In genomic region chr12:120739031-120739762, GRCh38 we compare ENCODE assay signal across 15 cellular contexts.
"Had no signal": no experiment of that assay in that cellular context is flagged by ENCODE, and none has a peak within 500 bp of the region (broad histone marks: within the 10 kb centered on the region; RNA-seq: fewer than 3 reads in every experiment).

No MANE protein-coding gene starts in this region.

- DNase-seq: activated CD4-positive, alpha-beta memory T cell treated with anti-CD3 and anti-CD28 coated beads for 36 hours; activated CD4-positive, alpha-beta T cell treated with anti-CD3 and anti-CD28 coated beads for 48 hours; activated CD4-positive, CD25-positive, alpha-beta regulatory T cell; activated naive CD4-positive, alpha-beta T cell treated with Interleukin-2 at 50 U/mL for 16 hours; activated naive CD8-positive, alpha-beta T cell treated with anti-CD3 and anti-CD28 coated beads for 36 hours; activated T-cell treated with anti-CD3 and anti-CD28 coated beads, Interleukin-2, amount 50 U/mL, for 48 hours; endodermal cell; heart left ventricle; islet precursor cell; naive thymus-derived CD4-positive, alpha-beta T cell; stimulated activated naive CD8-positive, alpha-beta T cell treated with anti-CD3 and anti-CD28 coated beads, Interleukin-15, amount 100 ng/mL, for 72 hours; T1000; tibial artery had no signal

- H3K9me3 ChIP-seq: heart left ventricle, tibial artery had no signal

- H3K27ac ChIP-seq: coronary artery, epithelial cell of prostate, heart left ventricle, tibial artery had no signal

- H3K4me1 ChIP-seq: heart left ventricle, tibial artery had no signal

- ATAC-seq: naive thymus-derived CD4-positive, alpha-beta T cell; stimulated activated naive CD8-positive, alpha-beta T cell treated with anti-CD3 and anti-CD28 coated beads, Interleukin-15, amount 100 ng/mL, for 72 hours had no signal

- H3K4me3 ChIP-seq: coronary artery, heart left ventricle, tibial artery had no signal

- H3K27me3 ChIP-seq: heart left ventricle, tibial artery had no signal
